16 cellular contexts compared by ENCODE assay signal in genomic region chr9:18673179-18673578, GRCh38.
"Had no signal": no experiment of that assay in that cellular context is flagged by ENCODE, and none has a peak within 500 bp of the region (broad histone marks: within the 10 kb centered on the region; RNA-seq: fewer than 3 reads in every experiment).

No MANE protein-coding gene starts in this region.

- ATAC-seq: activated CD8-positive, alpha-beta memory T cell treated with anti-CD3 and anti-CD28 coated beads, Interleukin-2, amount 10 ng/mL, durations not matched to agents 7 days and 5 days; activated naive CD4-positive, alpha-beta T cell treated with anti-CD3 and anti-CD28 coated beads, Interleukin-2, amount 50 U/mL, for 72 hours; left lobe of liver had no signal

- H3K4me3 ChIP-seq: stomach, thyroid gland, uterus had no signal

- DNase-seq: activated CD4-positive, alpha-beta T cell treated with anti-CD3 and anti-CD28 coated beads, Interleukin-2, amount 50 U/mL, for 4 hours; activated CD4-positive, CD25-positive, alpha-beta regulatory T cell treated with anti-CD3 and anti-CD28 coated beads, Interleukin-2, amount 50 U/mL, for 72 hours; activated CD8-positive, alpha-beta memory T cell treated with anti-CD3 and anti-CD28 coated beads, Interleukin-2, amount 10 ng/mL, durations not matched to agents 7 days and 5 days; activated effector memory CD4-positive, alpha-beta T cell treated with anti-CD3 and anti-CD28 coated beads, Interleukin-2, amount 50 U/mL, for 16 hours; activated T-cell treated with anti-CD3 and anti-CD28 coated beads, Interleukin-2, amount 50 U/mL, for 24 hours; amniotic stem cell; foreskin melanocyte; head of caudate nucleus; mesenchymal stem cell; stimulated activated CD4-positive, alpha-beta T cell treated with anti-CD3 and anti-CD28 coated beads, Interleukin-4, amount 100 ng/mL, for 4 hours; stomach; T-helper 9 cell; thyroid gland; uterus had no signal

- H3K27me3 ChIP-seq: stomach, thyroid gland, uterus had no signal

- H3K36me3 ChIP-seq: stomach, thyroid gland, uterus had no signal

- H3K27ac ChIP-seq: stomach, thyroid gland, uterus had no signal

- H3K9me3 ChIP-seq: stomach, thyroid gland, uterus had no signal

- H3K4me1 ChIP-seq: thyroid gland, uterus had no signal
